In genomic region chr4:25245181-25245580, GRCh38 we compare ENCODE assay signal across 35 cellular contexts.
"Had no signal": no experiment of that assay in that cellular context is flagged by ENCODE, and none has a peak within 500 bp of the region (broad histone marks: within the 10 kb centered on the region; RNA-seq: fewer than 3 reads in every experiment).

No MANE protein-coding gene starts in this region.

- H3K27me3 Mint-ChIP-seq: activated CD4-positive, alpha-beta T cell treated with anti-CD3 and anti-CD28 coated beads for 36 hours; activated CD4-positive, alpha-beta T cell treated with anti-CD3 and anti-CD28 coated beads, Interleukin-2, amount 10 ng/mL, durations not matched to agents 24 days and 14 days; activated CD8-positive, alpha-beta T cell treated with anti-CD3 and anti-CD28 coated beads for 36 hours; activated naive CD8-positive, alpha-beta T cell; activated T-helper 17 cell treated with anti-CD3 and anti-CD28 coated beads, Interleukin-2, amount 50 U/mL, for 72 hours; central memory CD8-positive, alpha-beta T cell; effector memory CD8-positive, alpha-beta T cell; T-helper 17 cell had no signal

- H3K9me3 ChIP-seq: esophagus squamous epithelium, gastroesophageal sphincter had no signal

- FAIRE-seq: astrocyte, bronchial epithelial cell, endometrium, endothelial cell of umbilical vein had no signal

- H3K4me3 ChIP-seq: coronary artery, esophagus squamous epithelium, gastroesophageal sphincter, heart right ventricle had no signal

- H3K36me3 ChIP-seq: brain microvascular endothelial cell, esophagus squamous epithelium, gastroesophageal sphincter, heart right ventricle, WERI-Rb-1 had no signal

- H3K27ac ChIP-seq: brain microvascular endothelial cell, coronary artery, epithelial cell of prostate, esophagus squamous epithelium, gastroesophageal sphincter, heart right ventricle, WERI-Rb-1 had no signal

- H3K4me1 ChIP-seq: gastroesophageal sphincter had no signal

- H3K27ac Mint-ChIP-seq: activated CD4-positive, alpha-beta T cell treated with anti-CD3 and anti-CD28 coated beads for 36 hours; activated CD4-positive, alpha-beta T cell treated with anti-CD3 and anti-CD28 coated beads, Interleukin-2, amount 10 ng/mL, durations not matched to agents 24 days and 14 days; activated CD8-positive, alpha-beta T cell treated with anti-CD3 and anti-CD28 coated beads for 36 hours; activated naive CD8-positive, alpha-beta T cell; activated T-helper 17 cell treated with anti-CD3 and anti-CD28 coated beads, Interleukin-2, amount 50 U/mL, for 72 hours; T-helper 17 cell; T-helper 2 cell treated with Interferon-gamma antibody and Interleukin-4, amounts not matched to agents 5 μg/mL and 100 μg/mL, for 36 hours had no signal

- H3K4me3 Mint-ChIP-seq: activated CD4-positive, alpha-beta T cell treated with anti-CD3 and anti-CD28 coated beads for 36 hours; activated CD4-positive, alpha-beta T cell treated with anti-CD3 and anti-CD28 coated beads, Interleukin-2, amount 10 ng/mL, durations not matched to agents 24 days and 14 days; activated CD8-positive, alpha-beta T cell treated with anti-CD3 and anti-CD28 coated beads for 36 hours; activated naive CD8-positive, alpha-beta T cell; activated T-cell treated with anti-CD3 and anti-CD28 coated beads, Interleukin-2, amount 50 U/mL, for 4 hours; activated T-helper 17 cell treated with anti-CD3 and anti-CD28 coated beads, Interleukin-2, amount 50 U/mL, for 72 hours; central memory CD8-positive, alpha-beta T cell; effector memory CD8-positive, alpha-beta T cell; T-helper 17 cell; T-helper 2 cell treated with Interferon-gamma antibody and Interleukin-4, amounts not matched to agents 5 μg/mL and 100 μg/mL, for 36 hours had no signal

- H3K27me3 ChIP-seq: brain microvascular endothelial cell, esophagus squamous epithelium, gastroesophageal sphincter, heart right ventricle had no signal

- DNase-seq: activated CD4-positive, alpha-beta T cell treated with anti-CD3 and anti-CD28 coated beads for 36 hours; activated CD4-positive, alpha-beta T cell treated with anti-CD3 and anti-CD28 coated beads, Interleukin-2, amount 10 ng/mL, durations not matched to agents 24 days and 14 days; activated CD4-positive, CD25-positive, alpha-beta regulatory T cell; activated CD4-positive, CD25-positive, alpha-beta regulatory T cell treated with anti-CD3 and anti-CD28 coated beads, Interleukin-2, amount 50 U/mL, for 72 hours; activated CD8-positive, alpha-beta memory T cell treated with anti-CD3 and anti-CD28 coated beads for 24 hours; activated CD8-positive, alpha-beta T cell treated with anti-CD3 and anti-CD28 coated beads for 36 hours; activated effector memory CD4-positive, alpha-beta T cell treated with Interleukin-2 at 50 U/mL for 16 hours; activated gamma-delta T cell treated with Interleukin-2 at 50 U/mL for 16 hours; activated naive CD4-positive, alpha-beta T cell treated with anti-CD3 and anti-CD28 coated beads, Interleukin-2, amount 50 U/mL, for 16 hours; activated naive CD4-positive, alpha-beta T cell treated with Interleukin-2 at 50 U/mL for 16 hours; activated T-cell treated with anti-CD3 and anti-CD28 coated beads, Interleukin-2, amount 50 U/mL, for 4 hours; amniotic stem cell; anterior cingulate cortex; brain microvascular endothelial cell; dermis blood vessel endothelial cell; effector CD4-positive, alpha-beta T cell; effector memory CD8-positive, alpha-beta T cell; esophagus squamous epithelium; foreskin melanocyte; heart right ventricle; T-helper 1 cell; T-helper 17 cell; T1000; WERI-Rb-1 had no signal

- H3K9me3 Mint-ChIP-seq: activated T-helper 17 cell treated with anti-CD3 and anti-CD28 coated beads, Interleukin-2, amount 50 U/mL, for 72 hours; central memory CD8-positive, alpha-beta T cell; effector memory CD8-positive, alpha-beta T cell had no signal
